In the genomic region with DNA sequence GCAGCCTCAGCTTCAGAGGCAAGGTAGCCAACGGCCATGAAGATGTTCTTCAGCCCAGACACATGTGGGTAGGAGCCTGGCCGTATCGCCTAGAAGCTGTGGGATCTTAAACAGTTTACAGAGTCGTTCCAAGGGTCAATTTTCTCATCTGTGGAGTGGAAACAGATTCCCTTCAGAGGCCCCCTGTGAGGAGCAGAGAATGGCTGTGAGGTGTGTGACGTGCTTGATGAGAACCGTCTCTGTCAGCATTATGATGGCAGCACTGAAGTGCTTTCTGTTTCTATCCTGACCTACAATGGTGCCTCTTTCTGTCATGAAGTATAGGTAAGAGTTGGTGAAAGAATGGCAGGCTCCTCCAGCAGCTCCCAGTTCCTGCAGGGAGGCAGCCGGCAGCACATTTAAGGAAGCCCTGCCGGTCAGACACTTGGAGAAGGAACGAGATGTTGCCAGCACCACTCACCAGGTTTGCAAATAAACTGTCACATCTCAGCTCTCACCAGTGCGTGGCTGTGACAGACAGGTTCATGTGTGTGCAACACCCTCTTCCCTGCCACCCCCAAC, we compare ENCODE assay signal across 8 cellular contexts.
DNase-seq lines count a peak whose midpoint lies in the region; ATAC-seq and TF ChIP-seq lines count a peak whose summit lies in the region.

No MANE protein-coding gene starts in this region.

- H3K36me3 ChIP-seq in naive thymus-derived CD4-positive, alpha-beta T cell (ENCODE audit: control insufficient read depth in 2 of 3, insufficient read depth in 3 of 3, low read length in 3 of 3) = no peaks in the 10 kb centered on the region
- H3K36me3 ChIP-seq in suprapubic skin = no peaks in the 10 kb centered on the region

- H3K9me3 Mint-ChIP-seq in activated CD4-positive, alpha-beta memory T cell treated with anti-CD3 and anti-CD28 coated beads for 36 hours = no peaks in the 10 kb centered on the region
- H3K9me3 Mint-ChIP-seq in naive thymus-derived CD4-positive, alpha-beta T cell = peaks cover 0 to 11% (median 0%) of the 10 kb centered on the region in 11 donors

- peak; percentile 64 for DNase-seq in activated CD4-positive, alpha-beta memory T cell treated with anti-CD3 and anti-CD28 coated beads for 36 hours
- peak; percentile 17 to 75 (median 67) for DNase-seq in naive thymus-derived CD4-positive, alpha-beta T cell
- DNase-seq in suprapubic skin (ENCODE audit: low spot score in 2 of 2) (no peak), NCI-H2081 treated with DMSO at 0.1 percent for 48 hours (lab: John Stamatoyannopoulos, UW) (no peak), middle frontal gyrus (ENCODE audit: extremely low spot score, low spot score) (no peak), NCI-H1092 (lab: John Stamatoyannopoulos, UW) (no peak)

- POLR2A ChIA-PET in activated CD4-positive, alpha-beta memory T cell treated with anti-CD3 and anti-CD28 coated beads for 36 hours (lab: Charles Lee) = interaction anchor here (1.3 to 1.8 kb wide), 4 partner anchors 13 to 287 kb away, joined by 4 to 6 read pairs (median 6); no protein-coding TSS in a partner anchor
- POLR2A ChIA-PET in naive thymus-derived CD4-positive, alpha-beta T cell (lab: Charles Lee) = interaction anchor here (0.7 to 2.6 kb wide), 13 partner anchors 10 to 298 kb away, joined by 3 to 11 read pairs (median 4); no protein-coding TSS in a partner anchor

- no peak for TF ChIP-seq POLR2A in suprapubic skin (IDR thresholded peaks at IDR 0.05)

- no peaks in the 10 kb centered on the region for H3K27me3 ChIP-seq in naive thymus-derived CD4-positive, alpha-beta T cell (ENCODE audit: control insufficient read depth in 2 of 2, insufficient read depth in 2 of 2, low read length in 2 of 2)
- H3K27me3 ChIP-seq in suprapubic skin = no peaks in the 10 kb centered on the region

- H3K4me3 ChIP-seq in naive thymus-derived CD4-positive, alpha-beta T cell (ENCODE audit: low read length) = peak overlapping the region; percentile 80
- no peak overlapping the region for H3K4me3 ChIP-seq in suprapubic skin

- TF ChIP-seq CTCF in suprapubic skin (IDR thresholded peaks at IDR 0.05) = no peak

- peaks cover 29% of the 10 kb centered on the region for H3K4me1 Mint-ChIP-seq in activated CD4-positive, alpha-beta memory T cell treated with anti-CD3 and anti-CD28 coated beads for 36 hours (ENCODE audit: low read depth)
- H3K4me1 Mint-ChIP-seq in naive thymus-derived CD4-positive, alpha-beta T cell = peaks cover 35 to 73% (median 57%) of the 10 kb centered on the region in 7 donors

- H3K36me3 Mint-ChIP-seq in activated CD4-positive, alpha-beta memory T cell treated with anti-CD3 and anti-CD28 coated beads for 36 hours = peaks cover 2% of the 10 kb centered on the region
- peaks cover 0 to 26% (median 0%) of the 10 kb centered on the region in 5 donors for H3K36me3 Mint-ChIP-seq in naive thymus-derived CD4-positive, alpha-beta T cell

- CTCF ChIA-PET in activated CD4-positive, alpha-beta memory T cell treated with anti-CD3 and anti-CD28 coated beads for 36 hours (lab: Charles Lee) = interaction anchor here (1.0 to 1.8 kb wide), 2 partner anchors 279 to 320 kb away, joined by 3 to 5 read pairs; no protein-coding TSS in a partner anchor
- CTCF ChIA-PET in naive thymus-derived CD4-positive, alpha-beta T cell (lab: Charles Lee) = interaction anchor here (0.5 to 1.9 kb wide), 6 partner anchors 14 to 320 kb away, joined by 3 to 6 read pairs (median 3); no protein-coding TSS in a partner anchor

- intact Hi-C loops in activated CD4-positive, alpha-beta memory T cell treated with anti-CD3 and anti-CD28 coated beads for 36 hours (cut with micrococcal nuclease) = loop anchor here (2.0 to 5.0 kb wide), 8 partner anchors 50 to 388 kb away; no protein-coding TSS in a partner anchor
- intact Hi-C loops in naive thymus-derived CD4-positive, alpha-beta T cell (cut with micrococcal nuclease) = loop anchor here (1.0 to 5.0 kb wide), 14 partner anchors 74 to 1352 kb away; a partner anchor contains a TSS

- H3K4me3 Mint-ChIP-seq in activated CD4-positive, alpha-beta memory T cell treated with anti-CD3 and anti-CD28 coated beads for 36 hours = peak overlapping the region; percentile 68
- peak overlapping the region; percentile 80 to 95 (median 88) for H3K4me3 Mint-ChIP-seq in naive thymus-derived CD4-positive, alpha-beta T cell

- peaks cover 11 to 23% of the 10 kb centered on the region in 2 donors for H3K4me1 ChIP-seq in naive thymus-derived CD4-positive, alpha-beta T cell (ENCODE audit: control insufficient read depth in 2 of 2, insufficient read depth in 2 of 2, low read length in 2 of 2)
- peaks cover 7% of the 10 kb centered on the region for H3K4me1 ChIP-seq in suprapubic skin

- WGBS in suprapubic skin = 93% methylated on average over 8 of the region's 10 CpGs

- H3K27ac ChIP-seq in naive thymus-derived CD4-positive, alpha-beta T cell (ENCODE audit: low read depth, low read length) = peak overlapping the region; percentile 78
- no peak overlapping the region for H3K27ac ChIP-seq in suprapubic skin

- no peaks in the 10 kb centered on the region for H3K27me3 Mint-ChIP-seq in activated CD4-positive, alpha-beta memory T cell treated with anti-CD3 and anti-CD28 coated beads for 36 hours
- no peaks in the 10 kb centered on the region for H3K27me3 Mint-ChIP-seq in naive thymus-derived CD4-positive, alpha-beta T cell

- H3K9me3 ChIP-seq in naive thymus-derived CD4-positive, alpha-beta T cell (ENCODE audit: control insufficient read depth in 2 of 3, low read length in 3 of 3) = no peaks in the 10 kb centered on the region
- no peaks in the 10 kb centered on the region for H3K9me3 ChIP-seq in suprapubic skin

- H3K27ac Mint-ChIP-seq in activated CD4-positive, alpha-beta memory T cell treated with anti-CD3 and anti-CD28 coated beads for 36 hours = peak overlapping the region; percentile 94
- peak overlapping the region; percentile 95 to 100 (median 98) for H3K27ac Mint-ChIP-seq in naive thymus-derived CD4-positive, alpha-beta T cell

- no peak for TF ChIP-seq EP300 in suprapubic skin (IDR thresholded peaks at IDR 0.05)

- ATAC-seq in GM19025 (IDR thresholded peaks at IDR 0.05; ENCODE audit: low read depth, unreplicated experiment) (peak; percentile 40), HG03045 (IDR thresholded peaks at IDR 0.05; ENCODE audit: unreplicated experiment) (peak; percentile 54)
- peak; percentile 82 for ATAC-seq in naive thymus-derived CD4-positive, alpha-beta T cell

Comparison
In these comparisons a context has a peak if more than half of its experiments do, and no peak if none do; other contexts are left out.
1. DNase-seq: peak in activated CD4-positive, alpha-beta memory T cell treated with anti-CD3 and anti-CD28 coated beads for 36 hours (single experiment) and naive thymus-derived CD4-positive, alpha-beta T cell (9 of 9); none in suprapubic skin (0 of 2), NCI-H2081 treated with DMSO at 0.1 percent for 48 hours (single experiment), middle frontal gyrus (single experiment) and NCI-H1092 (single experiment).
2. Peak in every context shown above with its lines, with median percentiles within 50 percentile points of each other: ATAC-seq.